In the genomic region with DNA sequence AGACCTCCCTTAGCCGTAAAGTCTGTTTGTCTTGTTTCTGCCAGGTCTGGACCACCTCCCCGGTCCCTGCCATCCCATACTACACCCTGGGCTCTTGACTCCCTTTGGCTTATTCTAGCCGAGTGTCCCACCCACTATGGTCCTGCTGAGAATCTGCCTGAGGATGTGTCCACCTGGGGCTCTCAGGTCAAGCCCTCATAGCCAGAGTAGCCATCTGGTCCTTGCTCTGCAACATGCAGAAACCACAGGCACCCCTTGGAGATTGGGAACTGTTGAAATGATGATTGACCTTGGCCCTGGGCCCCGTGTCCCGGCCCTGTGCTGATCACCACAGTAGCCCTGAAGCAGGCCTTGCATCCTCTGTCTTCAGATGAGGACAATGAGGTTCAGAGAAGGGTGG, we compare ENCODE assay signal across 29 cellular contexts. TPM values are rescaled to one million over a fixed set of nuclear protein-coding genes. Genes with fewer than 3 reads are reported as not detected.
"Had no signal": no experiment of that assay in that cellular context is flagged by ENCODE, and none has a peak within 500 bp of the region (broad histone marks: within the 10 kb centered on the region; RNA-seq: fewer than 3 reads in every experiment).

No MANE protein-coding gene starts in this region.

- DNase-seq: activated CD4-positive, alpha-beta memory T cell treated with anti-CD3 and anti-CD28 coated beads for 36 hours; activated CD4-positive, alpha-beta T cell treated with anti-CD3 and anti-CD28 coated beads, Interleukin-2, amount 10 ng/mL, durations not matched to agents 24 days and 14 days; activated CD4-positive, CD25-positive, alpha-beta regulatory T cell treated with anti-CD3 and anti-CD28 coated beads, Interleukin-2, amount 50 U/mL, for 72 hours; activated effector memory CD4-positive, alpha-beta T cell treated with Interleukin-2 at 50 U/mL for 16 hours; activated naive CD4-positive, alpha-beta T cell treated with Interleukin-2 at 50 U/mL for 16 hours; body of pancreas; dorsolateral prefrontal cortex; effector memory CD8-positive, alpha-beta T cell; left colon; midbrain; naive thymus-derived CD4-positive, alpha-beta T cell; occipital lobe; stimulated activated CD4-positive, alpha-beta T cell treated with anti-CD3 and anti-CD28 coated beads, Interleukin-1b, Interleukin-23, amount 100 ng/mL, for 48 hours; stimulated activated CD4-positive, alpha-beta T cell treated with anti-CD3 and anti-CD28 coated beads, Interleukin-4, amount 100 ng/mL, for 4 hours; stimulated activated CD8-positive, alpha-beta memory T cell treated with anti-CD3 and anti-CD28 coated beads, Interleukin-4, amount 100 ng/mL, for 48 hours; stomach; T1000 had no signal

- H3K27ac ChIP-seq: adrenal gland, body of pancreas, dorsolateral prefrontal cortex, gastroesophageal sphincter, hepatocyte, SK-N-MC, skin epidermis, stomach, tibial artery had no signal

- H3K9me3 Mint-ChIP-seq: activated CD4-positive, alpha-beta T cell treated with anti-CD3 and anti-CD28 coated beads, Interleukin-2, amount 10 ng/mL, durations not matched to agents 24 days and 14 days; T-helper 1 cell treated with Interleukin-12 subunit alpha and Interleukin-12 subunit beta and Interleukin-4 antibody, amounts not matched to agents 30 μg/mL and 1 μg/mL, for 36 hours had no signal

- H3K4me3 ChIP-seq: adrenal gland, body of pancreas, dorsolateral prefrontal cortex, gastroesophageal sphincter, hepatocyte, SK-N-MC, skin epidermis, stomach, tibial artery had no signal

- ATAC-seq: body of pancreas; effector memory CD8-positive, alpha-beta T cell; gastroesophageal sphincter; left colon; naive thymus-derived CD4-positive, alpha-beta T cell; sciatic nerve; stimulated activated memory B cell treated with anti-CD40 and anti-IgM and Interleukin-4, amounts not matched to agents 10 μg/mL and 1 μg/mL and 100 μg/mL, for 72 hours had no signal

- H3K27me3 ChIP-seq: adrenal gland, body of pancreas, gastroesophageal sphincter, hepatocyte had no signal

- H3K4me1 ChIP-seq: adrenal gland, body of pancreas, gastroesophageal sphincter, tibial artery had no signal

- H3K36me3 ChIP-seq: adrenal gland, gastroesophageal sphincter, stomach, tibial artery had no signal

- H3K9me3 ChIP-seq: adrenal gland had no signal

- H3K4me1 Mint-ChIP-seq: activated CD4-positive, alpha-beta T cell treated with anti-CD3 and anti-CD28 coated beads, Interleukin-2, amount 10 ng/mL, durations not matched to agents 24 days and 14 days; naive thymus-derived CD4-positive, alpha-beta T cell; stimulated activated memory B cell treated with anti-CD40 and anti-IgM and Interleukin-4, amounts not matched to agents 10 μg/mL and 1 μg/mL and 100 μg/mL, for 72 hours had no signal

- H3K27ac Mint-ChIP-seq: activated CD4-positive, alpha-beta memory T cell treated with anti-CD3 and anti-CD28 coated beads for 36 hours; activated CD4-positive, alpha-beta T cell treated with anti-CD3 and anti-CD28 coated beads, Interleukin-2, amount 10 ng/mL, durations not matched to agents 24 days and 14 days; activated naive CD8-positive, alpha-beta T cell; effector memory CD8-positive, alpha-beta T cell; naive thymus-derived CD4-positive, alpha-beta T cell; stimulated activated memory B cell treated with anti-CD40 and anti-IgM and Interleukin-4, amounts not matched to agents 10 μg/mL and 1 μg/mL and 100 μg/mL, for 72 hours; T-helper 1 cell treated with Interleukin-12 subunit alpha and Interleukin-12 subunit beta and Interleukin-4 antibody, amounts not matched to agents 30 μg/mL and 1 μg/mL, for 36 hours had no signal

- H3K27me3 Mint-ChIP-seq: activated CD4-positive, alpha-beta T cell treated with anti-CD3 and anti-CD28 coated beads, Interleukin-2, amount 10 ng/mL, durations not matched to agents 24 days and 14 days; activated naive CD8-positive, alpha-beta T cell had no signal

- H3K4me3 Mint-ChIP-seq: activated CD4-positive, alpha-beta memory T cell treated with anti-CD3 and anti-CD28 coated beads for 36 hours; activated CD4-positive, alpha-beta T cell treated with anti-CD3 and anti-CD28 coated beads, Interleukin-2, amount 10 ng/mL, durations not matched to agents 24 days and 14 days; activated naive CD8-positive, alpha-beta T cell; effector memory CD8-positive, alpha-beta T cell; naive thymus-derived CD4-positive, alpha-beta T cell; neural crest cell; stimulated activated memory B cell treated with anti-CD40 and anti-IgM and Interleukin-4, amounts not matched to agents 10 μg/mL and 1 μg/mL and 100 μg/mL, for 72 hours; T-helper 1 cell treated with Interleukin-12 subunit alpha and Interleukin-12 subunit beta and Interleukin-4 antibody, amounts not matched to agents 30 μg/mL and 1 μg/mL, for 36 hours had no signal

RNA-seq across cellular contexts. Expression of a gene that starts 44.0 kb away (rescaled TPM):
- total RNA-seq: activated CD4-positive, alpha-beta memory T cell treated with anti-CD3 and anti-CD28 coated beads for 36 hours; endothelial cell of umbilical vein had no signal
